ENCODE assay signal across 21 cellular contexts in the genomic region with DNA sequence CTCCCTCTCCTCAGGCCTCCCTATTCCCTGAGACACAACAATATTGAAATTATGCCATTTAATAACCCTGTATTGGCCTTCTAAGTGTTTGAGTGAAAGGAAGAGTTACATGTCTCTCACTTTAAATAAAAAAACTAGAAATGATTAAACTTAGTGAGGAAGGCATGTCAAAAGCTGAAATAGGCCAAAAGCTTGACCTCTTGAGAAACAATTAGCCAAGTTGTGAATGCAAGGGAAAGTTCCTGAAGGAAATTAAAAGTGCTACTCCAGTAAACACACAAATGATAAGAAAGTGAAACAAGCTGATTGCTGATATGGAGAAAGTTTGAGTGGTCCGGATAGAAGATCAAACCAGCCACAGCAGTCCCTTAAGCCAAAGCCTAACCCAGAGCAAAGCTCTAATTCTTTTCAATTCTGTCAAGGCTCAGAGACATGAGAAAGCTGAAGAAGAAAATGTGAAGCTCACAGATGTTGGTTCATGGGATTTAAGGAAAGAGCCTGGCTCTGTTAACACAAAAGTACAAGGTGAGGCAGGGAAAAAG.
DNase-seq lines count a peak whose midpoint lies in the region; ATAC-seq and TF ChIP-seq lines count a peak whose summit lies in the region.
"Had no signal": no experiment of that assay in that cellular context is flagged by ENCODE, and none has a peak within 500 bp of the region (broad histone marks: within the 10 kb centered on the region; RNA-seq: fewer than 3 reads in every experiment).

No MANE protein-coding gene starts in this region.

- peaks cover 0 to 5% (median 0%) of the 10 kb centered on the region in 4 donors for H3K27me3 ChIP-seq in liver (ENCODE audit: control insufficient read depth in 4 of 4, insufficient read depth in 4 of 4, low read length in 3 of 4)
- no peaks in the 10 kb centered on the region for H3K27me3 ChIP-seq in right lobe of liver
- H3K27me3 ChIP-seq in upper lobe of right lung: no peaks in the 10 kb centered on the region
- no peaks in the 10 kb centered on the region for H3K27me3 ChIP-seq in GM23338 (ENCODE audit: insufficient read depth)
- H3K27me3 ChIP-seq: Peyer's patch had no signal

- H4K20me1 ChIP-seq in GM23338 (replicated peaks; ENCODE audit: insufficient read depth): no peaks in the 10 kb centered on the region

- no peaks in the 10 kb centered on the region for H3K79me2 ChIP-seq in GM23338 (replicated peaks; ENCODE audit: insufficient read depth)

- TF ChIP-seq CTCF in liver (IDR thresholded peaks at IDR 0.05; ENCODE audit: low read depth, low read length, missing input control) (no peak), right lobe of liver (IDR thresholded peaks at IDR 0.05) (no peak), upper lobe of right lung (IDR thresholded peaks at IDR 0.05) (no peak), GM23338 (conservative IDR thresholded peaks at IDR 0.05; ENCODE audit: low read depth in 2 of 2) (no peak)

- H3K9me3 Mint-ChIP-seq in activated T-helper 17 cell treated with anti-CD3 and anti-CD28 coated beads, Interleukin-2, amount 50 U/mL, for 72 hours: no peaks in the 10 kb centered on the region
- no peaks in the 10 kb centered on the region; the same call in 2 of the 3 replicates for H3K9me3 Mint-ChIP-seq in GM23338

- no peak overlapping the region for H3K4me3 ChIP-seq in liver (ENCODE audit: low read depth in 1 of 3, low read length in 3 of 3)
- H3K4me3 ChIP-seq in right lobe of liver: no peak overlapping the region
- no peak overlapping the region for H3K4me3 ChIP-seq in upper lobe of right lung
- no peak overlapping the region for H3K4me3 ChIP-seq in GM23338
- H3K4me3 ChIP-seq: Peyer's patch had no signal

- ATAC-seq in right lobe of liver: no peak
- ATAC-seq in activated T-helper 17 cell treated with anti-CD3 and anti-CD28 coated beads, Interleukin-2, amount 50 U/mL, for 72 hours (replicated peaks): no peak
- no peak for ATAC-seq in upper lobe of right lung
- no peak for ATAC-seq in GM23338

- peaks cover 6% of the 10 kb centered on the region; the same call in 1 of the 2 replicates for H3K9me2 ChIP-seq in GM23338 (ENCODE audit: insufficient read depth)

- DNase-seq in right lobe of liver: no peak
- peak; percentile 59 for DNase-seq in renal cortical epithelial cell (ENCODE audit: low read depth)
- DNase-seq in upper lobe of right lung: no peak
- DNase-seq in GM23338 (ENCODE audit: low spot score): no peak
- no peak for DNase-seq in cortex of kidney (lab: John Stamatoyannopoulos, UW)
- DNase-seq in T-helper 9 cell: no peak
- DNase-seq: COR-L47, DMS 273 treated with DMSO at 0.1 percent for 48 hours, DMS79 treated with DMSO at 0.1 percent for 48 hours, Karpas-422, MV-4-11, NCI-H1694, NCI-H2081, NCI-H2171, NCI-H345, NCI-H524, NCI-H82, Peyer's patch had no signal

- peaks cover 3% of the 10 kb centered on the region for H3K27me3 Mint-ChIP-seq in activated T-helper 17 cell treated with anti-CD3 and anti-CD28 coated beads, Interleukin-2, amount 50 U/mL, for 72 hours
- H3K27me3 Mint-ChIP-seq in GM23338 (ENCODE audit: insufficient read depth, low read depth, poor library complexity): peaks cover 2% of the 10 kb centered on the region

- no peak overlapping the region for H3K9ac ChIP-seq in liver (ENCODE audit: low read depth in 1 of 2, low read length in 2 of 2)

- no peak for TF ChIP-seq RAD21 in liver (IDR thresholded peaks at IDR 0.05)

- intact Hi-C loops in right lobe of liver (cut with DNase I): no loop called here
- intact Hi-C loops in upper lobe of right lung (cut with DNase I): no loop called here

- H3K27ac ChIP-seq in liver (ENCODE audit: low read depth in 1 of 2, low read length in 2 of 2): no peak overlapping the region
- no peak overlapping the region for H3K27ac ChIP-seq in right lobe of liver
- peak overlapping the region; percentile 27 for H3K27ac ChIP-seq in upper lobe of right lung
- H3K27ac ChIP-seq in GM23338 (ENCODE audit: low read depth): no peak overlapping the region
- H3K27ac ChIP-seq: Peyer's patch had no signal

- no peak for TF ChIP-seq POLR2A in right lobe of liver (IDR thresholded peaks at IDR 0.05)

- H2AFZ ChIP-seq in GM23338: no peak overlapping the region

- peaks cover 15% of the 10 kb centered on the region for H3K4me1 Mint-ChIP-seq in activated T-helper 17 cell treated with anti-CD3 and anti-CD28 coated beads, Interleukin-2, amount 50 U/mL, for 72 hours
- H3K4me1 Mint-ChIP-seq in GM23338: peaks cover 19% of the 10 kb centered on the region

- no peak overlapping the region for H3K4me3 Mint-ChIP-seq in activated T-helper 17 cell treated with anti-CD3 and anti-CD28 coated beads, Interleukin-2, amount 50 U/mL, for 72 hours
- no peak overlapping the region for H3K4me3 Mint-ChIP-seq in GM23338
- H3K4me3 Mint-ChIP-seq: CD14-positive monocyte had no signal

- H3K9me3 ChIP-seq in liver (ENCODE audit: control insufficient read depth in 4 of 4, low read length in 3 of 4): no peaks in the 10 kb centered on the region
- H3K9me3 ChIP-seq in right lobe of liver: no peaks in the 10 kb centered on the region
- H3K9me3 ChIP-seq in upper lobe of right lung: no peaks in the 10 kb centered on the region
- H3K9me3 ChIP-seq: Peyer's patch had no signal

- H3K4me1 ChIP-seq in liver (ENCODE audit: control insufficient read depth in 4 of 4, insufficient read depth in 4 of 4, low read length in 3 of 4): peaks cover 0 to 2% (median 1%) of the 10 kb centered on the region in 4 donors
- H3K4me1 ChIP-seq in right lobe of liver: no peaks in the 10 kb centered on the region
- H3K4me1 ChIP-seq in upper lobe of right lung: peaks cover 23% of the 10 kb centered on the region
- peaks cover 15% of the 10 kb centered on the region; the same call in 1 of the 2 replicates for H3K4me1 ChIP-seq in GM23338 (ENCODE audit: insufficient read depth)

- WGBS in liver: 75% methylated on average over 1 of the region's 1 CpG
- 36% methylated on average over 1 of the region's 1 CpG for WGBS in right lobe of liver (ENCODE audit: insufficient coverage, low coverage, low lambda C conversion rate, missing lambda C conversion rate)

- H3K36me3 Mint-ChIP-seq in activated T-helper 17 cell treated with anti-CD3 and anti-CD28 coated beads, Interleukin-2, amount 50 U/mL, for 72 hours (ENCODE audit: low read depth): no peaks in the 10 kb centered on the region
- H3K36me3 Mint-ChIP-seq in GM23338 (ENCODE audit: low read depth): no peaks in the 10 kb centered on the region
- H3K36me3 Mint-ChIP-seq: CD14-positive monocyte had no signal

- H3F3A ChIP-seq in GM23338 (replicated peaks; ENCODE audit: low read depth): no peaks in the 10 kb centered on the region

- no peaks in the 10 kb centered on the region for H3K36me3 ChIP-seq in liver (ENCODE audit: control insufficient read depth in 4 of 4, insufficient read depth in 3 of 4, low read depth in 1 of 4, low read length in 3 of 4)
- no peaks in the 10 kb centered on the region for H3K36me3 ChIP-seq in right lobe of liver
- H3K36me3 ChIP-seq in upper lobe of right lung: no peaks in the 10 kb centered on the region
- no peaks in the 10 kb centered on the region; the same call in 1 of the 2 replicates for H3K36me3 ChIP-seq in GM23338 (ENCODE audit: insufficient read depth)
- H3K36me3 ChIP-seq: Peyer's patch had no signal

- no peak overlapping the region for H3K4me2 ChIP-seq in GM23338

- H3K27ac Mint-ChIP-seq in activated T-helper 17 cell treated with anti-CD3 and anti-CD28 coated beads, Interleukin-2, amount 50 U/mL, for 72 hours: peak overlapping the region; percentile 23
- no peak overlapping the region for H3K27ac Mint-ChIP-seq in GM23338
- H3K27ac Mint-ChIP-seq: CD14-positive monocyte had no signal

TF ChIP-seq in liver, 16 proteins besides CTCF, POLR2A, EP300 and RAD21:
- TF ChIP-seq, protein P1, sequence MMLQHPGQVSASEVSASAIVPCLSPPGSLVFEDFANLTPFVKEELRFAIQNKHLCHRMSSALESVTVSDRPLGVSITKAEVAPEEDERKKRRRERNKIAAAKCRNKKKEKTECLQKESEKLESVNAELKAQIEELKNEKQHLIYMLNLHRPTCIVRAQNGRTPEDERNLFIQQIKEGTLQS (IDR thresholded peaks at IDR 0.05): no peak
- TF ChIP-seq NR2F2 (IDR thresholded peaks at IDR 0.05): peak; percentile 58

TF ChIP-seq in GM23338, 12 proteins besides CTCF, POLR2A, EP300 and RAD21 (continues in another document):
- TF ChIP-seq STAT1 (IDR thresholded peaks at IDR 0.05; ENCODE audit: unreplicated experiment): no peak
